In the genomic region with DNA sequence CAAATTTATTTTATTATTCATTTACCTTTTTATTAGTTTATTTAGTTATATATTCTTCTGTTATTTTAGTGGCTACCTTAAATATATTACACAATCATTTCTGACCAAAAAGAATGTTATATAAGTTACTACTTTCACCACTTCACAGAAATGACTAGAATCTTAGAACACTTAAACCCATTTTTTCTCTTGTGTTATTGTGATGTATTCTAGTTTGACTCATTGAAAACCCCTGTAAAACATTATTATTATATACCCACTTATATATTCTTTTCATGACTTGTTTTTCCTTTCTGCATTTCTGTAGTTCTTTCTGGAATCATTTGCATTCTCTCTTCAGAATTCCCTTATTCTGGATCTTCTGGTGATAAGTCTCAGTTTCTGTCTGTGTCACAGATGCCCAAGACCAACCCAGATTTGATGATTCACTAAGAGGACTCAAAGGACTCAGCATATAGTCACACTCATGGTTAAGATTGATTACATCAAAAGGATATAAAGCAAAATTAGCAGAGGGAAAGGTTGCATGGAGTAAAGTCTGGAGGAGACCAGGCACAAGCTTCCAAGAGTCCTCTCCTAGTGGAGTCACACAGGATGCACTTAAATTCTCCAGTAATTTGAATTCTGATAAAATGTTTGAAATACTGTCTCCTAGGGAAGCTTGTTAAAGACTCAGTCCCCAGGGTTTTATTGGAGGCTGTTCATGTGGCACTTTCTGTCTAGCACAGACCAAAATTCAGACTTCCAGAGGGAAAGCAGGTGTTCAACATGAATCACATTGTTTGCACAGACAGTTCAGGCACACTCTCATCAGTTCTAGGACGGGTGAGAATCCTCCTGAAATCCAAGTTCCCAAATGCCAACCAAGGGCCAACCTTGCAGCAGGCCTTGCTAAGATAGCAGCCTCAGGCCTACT, we compare ENCODE assay signal across 26 cellular contexts. TPM values are rescaled to one million over a fixed set of nuclear protein-coding genes. Genes with fewer than 3 reads are reported as not detected.
A peak's percentile ranks its signal among the peaks of the same experiment; 100 is the strongest.
DNase-seq lines count a peak whose midpoint lies in the region; ATAC-seq, FAIRE-seq and TF ChIP-seq lines count a peak whose summit lies in the region.
"Had no signal": no experiment of that assay in that cellular context is flagged by ENCODE, and none has a peak within 500 bp of the region (broad histone marks: within the 10 kb centered on the region; RNA-seq: fewer than 3 reads in every experiment).

No MANE protein-coding gene starts in this region.

- peaks cover 48% of the 10 kb centered on the region for H3K79me2 ChIP-seq in Karpas-422 (ENCODE audit: low read length)

- H3K4me3 Mint-ChIP-seq in activated CD4-positive, alpha-beta T cell treated with anti-CD3 and anti-CD28 coated beads for 36 hours: no peak overlapping the region
- no peak overlapping the region for H3K4me3 Mint-ChIP-seq in activated T-helper 17 cell treated with anti-CD3 and anti-CD28 coated beads, Interleukin-2, amount 50 U/mL, for 72 hours
- H3K4me3 Mint-ChIP-seq: activated B cell treated with CpG ODN at 0.5 μM for 24 hours; dendritic cell treated with granulocyte-macrophage colony-stimulating factor and Interleukin-4, amounts not matched to agents 40 ng/mL and 50 ng/mL, for 4 days; nephron; T-helper 2 cell treated with Interferon-gamma antibody and Interleukin-4, amounts not matched to agents 5 μg/mL and 100 μg/mL, for 36 hours had no signal

- H3K4me1 ChIP-seq in Karpas-422 (ENCODE audit: low read length) (peaks cover 4% of the 10 kb centered on the region; the same call in 1 of the 2 replicates), pancreas (no peaks in the 10 kb centered on the region)
- H3K4me1 ChIP-seq: breast epithelium, gastroesophageal sphincter, upper lobe of left lung had no signal

- no peak for DNase-seq in activated CD4-positive, alpha-beta T cell treated with anti-CD3 and anti-CD28 coated beads for 36 hours
- no peak for DNase-seq in activated CD4-positive, alpha-beta T cell treated with anti-CD3 and anti-CD28 coated beads, Interleukin-2, amount 50 U/mL, for 4 hours
- no peak for DNase-seq in Karpas-422
- no peak for DNase-seq in pancreas
- DNase-seq in KBM-7: no peak
- DNase-seq in GF-D8 (lab: John Stamatoyannopoulos, UW): no peak
- DNase-seq: ACHN; activated B cell treated with CpG ODN at 0.5 μM for 24 hours; left cardiac atrium; NCI-H1092; NCI-H2081; OCI-M1; stimulated activated CD4-positive, alpha-beta T cell treated with anti-CD3 and anti-CD28 coated beads, Interleukin-2, amount 100 ng/mL, for 48 hours; upper lobe of left lung had no signal

- H3K9me2 ChIP-seq in Karpas-422 (replicated peaks; ENCODE audit: insufficient read depth, low read length): no peaks in the 10 kb centered on the region

- no peak overlapping the region for H3K27ac Mint-ChIP-seq in activated CD4-positive, alpha-beta T cell treated with anti-CD3 and anti-CD28 coated beads for 36 hours
- H3K27ac Mint-ChIP-seq in activated T-helper 17 cell treated with anti-CD3 and anti-CD28 coated beads, Interleukin-2, amount 50 U/mL, for 72 hours: no peak overlapping the region
- H3K27ac Mint-ChIP-seq: activated B cell treated with CpG ODN at 0.5 μM for 24 hours; dendritic cell treated with granulocyte-macrophage colony-stimulating factor and Interleukin-4, amounts not matched to agents 40 ng/mL and 50 ng/mL, for 4 days; nephron; progenitor cell of endocrine pancreas; T-helper 2 cell treated with Interferon-gamma antibody and Interleukin-4, amounts not matched to agents 5 μg/mL and 100 μg/mL, for 36 hours had no signal

- H3K4me1 Mint-ChIP-seq in activated CD4-positive, alpha-beta T cell treated with anti-CD3 and anti-CD28 coated beads for 36 hours: peaks cover 3% of the 10 kb centered on the region
- no peaks in the 10 kb centered on the region for H3K4me1 Mint-ChIP-seq in activated T-helper 17 cell treated with anti-CD3 and anti-CD28 coated beads, Interleukin-2, amount 50 U/mL, for 72 hours
- H3K4me1 Mint-ChIP-seq: activated B cell treated with CpG ODN at 0.5 μM for 24 hours, nephron had no signal

- peaks cover 58% of the 10 kb centered on the region for H3K36me3 ChIP-seq in Karpas-422 (ENCODE audit: insufficient read depth, low read length)
- no peaks in the 10 kb centered on the region for H3K36me3 ChIP-seq in pancreas
- H3K36me3 ChIP-seq: breast epithelium had no signal

- in situ Hi-C loops in KBM-7 (cut with MboI; ENCODE audit: low pct_unique_long_range_greater_than_20kb, low sequenced_read_pairs): no loop called here

- no peak for TF ChIP-seq CTCF in pancreas (IDR thresholded peaks at IDR 0.05)

- WGBS in pancreas, 2 donors: 65 to 72% methylated on average over 1 of the region's 1 CpG

- ATAC-seq in activated CD4-positive, alpha-beta T cell treated with anti-CD3 and anti-CD28 coated beads for 36 hours: peak; percentile 76
- ATAC-seq in activated T-helper 17 cell treated with anti-CD3 and anti-CD28 coated beads, Interleukin-2, amount 50 U/mL, for 72 hours (replicated peaks): peak; percentile 80
- ATAC-seq in pancreas (no peak), GM19324 (IDR thresholded peaks at IDR 0.05; ENCODE audit: low FRiP score, unreplicated experiment) (no peak)
- ATAC-seq: gastroesophageal sphincter had no signal

- H3K27ac ChIP-seq in Karpas-422 (ENCODE audit: low read length) (peak overlapping the region; percentile 48), pancreas (no peak overlapping the region)
- H3K27ac ChIP-seq: breast epithelium, C4-2B, gastroesophageal sphincter, SK-N-MC, skin epidermis, upper lobe of left lung had no signal

- no peak overlapping the region for H3K4me2 ChIP-seq in Karpas-422 (ENCODE audit: low read depth, low read length, poor library complexity, severe bottlenecking)

- H3K9me3 ChIP-seq in Karpas-422 (ENCODE audit: low read length) (no peaks in the 10 kb centered on the region), pancreas (no peaks in the 10 kb centered on the region)
- H3K9me3 ChIP-seq: breast epithelium, gastroesophageal sphincter, upper lobe of left lung had no signal

- H4K20me1 ChIP-seq in Karpas-422 (ENCODE audit: insufficient read depth, low read depth, low read length): no peaks in the 10 kb centered on the region

- H2AFZ ChIP-seq in Karpas-422 (ENCODE audit: low read length): no peak overlapping the region

- FAIRE-seq in pancreas (lab: Jason Lieb, UNC): peak; percentile 23
- FAIRE-seq: GM12892 had no signal

- peaks cover 29% of the 10 kb centered on the region for H3K36me3 Mint-ChIP-seq in activated CD4-positive, alpha-beta T cell treated with anti-CD3 and anti-CD28 coated beads for 36 hours (ENCODE audit: low read depth)
- peaks cover 33% of the 10 kb centered on the region for H3K36me3 Mint-ChIP-seq in activated T-helper 17 cell treated with anti-CD3 and anti-CD28 coated beads, Interleukin-2, amount 50 U/mL, for 72 hours (ENCODE audit: low read depth)

- intact Hi-C loops in activated CD4-positive, alpha-beta T cell treated with anti-CD3 and anti-CD28 coated beads for 36 hours (cut with DNase I, micrococcal nuclease): loop anchor here in 1 of 2 experiments (10.0 kb wide), 1 partner anchor 375 kb away; a partner anchor contains a TSS
- intact Hi-C loops in pancreas (cut with DNase I): no loop called here

- H3K9ac ChIP-seq in Karpas-422 (ENCODE audit: low read length): no peak overlapping the region

- H3K9me3 Mint-ChIP-seq in activated CD4-positive, alpha-beta T cell treated with anti-CD3 and anti-CD28 coated beads for 36 hours (ENCODE audit: low read depth): no peaks in the 10 kb centered on the region
- H3K9me3 Mint-ChIP-seq in activated T-helper 17 cell treated with anti-CD3 and anti-CD28 coated beads, Interleukin-2, amount 50 U/mL, for 72 hours: no peaks in the 10 kb centered on the region
- H3K9me3 Mint-ChIP-seq: T-helper 2 cell treated with Interferon-gamma antibody and Interleukin-4, amounts not matched to agents 5 μg/mL and 100 μg/mL, for 36 hours had no signal

- CTCF ChIA-PET in activated CD4-positive, alpha-beta T cell treated with anti-CD3 and anti-CD28 coated beads for 36 hours (lab: Charles Lee): interaction anchor here (1.5 kb wide), 1 partner anchor 53 kb away, joined by 3 read pairs; no protein-coding TSS in a partner anchor

- no peaks in the 10 kb centered on the region for H3K27me3 Mint-ChIP-seq in activated CD4-positive, alpha-beta T cell treated with anti-CD3 and anti-CD28 coated beads for 36 hours
- no peaks in the 10 kb centered on the region for H3K27me3 Mint-ChIP-seq in activated T-helper 17 cell treated with anti-CD3 and anti-CD28 coated beads, Interleukin-2, amount 50 U/mL, for 72 hours
- H3K27me3 Mint-ChIP-seq: activated B cell treated with CpG ODN at 0.5 μM for 24 hours; dendritic cell treated with granulocyte-macrophage colony-stimulating factor and Interleukin-4, amounts not matched to agents 40 ng/mL and 50 ng/mL, for 4 days; progenitor cell of endocrine pancreas had no signal

- H3K4me3 ChIP-seq in Karpas-422 (ENCODE audit: low read length): no peak overlapping the region
- no peak overlapping the region for H3K4me3 ChIP-seq in pancreas
- H3K4me3 ChIP-seq: breast epithelium, gastroesophageal sphincter, SK-N-MC, skin epidermis, upper lobe of left lung had no signal

- no peaks in the 10 kb centered on the region for H3K27me3 ChIP-seq in Karpas-422 (ENCODE audit: low read length)
- H3K27me3 ChIP-seq in pancreas: no peaks in the 10 kb centered on the region
- H3K27me3 ChIP-seq: breast epithelium, gastroesophageal sphincter, upper lobe of left lung had no signal

- POLR2A ChIA-PET in activated CD4-positive, alpha-beta T cell treated with anti-CD3 and anti-CD28 coated beads for 36 hours (lab: Charles Lee): no interaction called here

RNA-seq across cellular contexts. Expression of a gene that starts 7.7 kb away (rescaled TPM):
- total RNA-seq in activated CD4-positive, alpha-beta T cell treated with anti-CD3 and anti-CD28 coated beads for 36 hours: 10 to 100 TPM; 20.2 to 23.0 TPM
- total RNA-seq in Karpas-422 (2014; rRNA removed; shearing (Covaris generic); ENCODE audit: low replicate concordance): 17.7 and 24.2 TPM in 2 replicates
- 10 to 100 TPM; 14.7 to 25.3 TPM for total RNA-seq in activated T-helper 17 cell treated with anti-CD3 and anti-CD28 coated beads, Interleukin-2, amount 50 U/mL, for 72 hours
- 1 to 10 TPM in 2 of 6 donors, under 1 TPM in 4; 0.56 to 1.5 (median 0.72) TPM for total RNA-seq in pancreas
- 1 to 10 TPM in 1 of 2 donors, under 1 TPM in 1; 0.99 to 2.0 TPM for polyA plus RNA-seq in pancreas

Comparison
In these comparisons a context has a peak if more than half of its experiments do, and no peak if none do; other contexts are left out.
1. ATAC-seq: peak in activated CD4-positive, alpha-beta T cell treated with anti-CD3 and anti-CD28 coated beads for 36 hours (single experiment) and activated T-helper 17 cell treated with anti-CD3 and anti-CD28 coated beads, Interleukin-2, amount 50 U/mL, for 72 hours (single experiment); none in pancreas (0 of 4) and GM19324 (single experiment).